1 cellular context compared by ENCODE assay signal in genomic region chr14:39307815-39308214, GRCh38.
TF ChIP-seq lines count a peak whose summit lies in the region.

No MANE protein-coding gene starts in this region.

TF ChIP-seq in HepG2, 621 proteins besides CTCF, POLR2A, EP300 and RAD21:
- TF ChIP-seq TRIM22 (IDR thresholded peaks at IDR 0.05) (no peak), ZNF883 (CRISPR knock-in tag; IDR thresholded peaks at IDR 0.05; ENCODE audit: not compliant biosample characterization) (no peak), ZNF180 (CRISPR knock-in tag; IDR thresholded peaks at IDR 0.05; ENCODE audit: borderline replicate concordance, low read depth) (no peak), CHD4 (IDR thresholded peaks at IDR 0.05; ENCODE audit: borderline replicate concordance, low read length) (no peak), ZNF782 (CRISPR knock-in tag; IDR thresholded peaks at IDR 0.05; ENCODE audit: borderline replicate concordance) (no peak), ZNF713 (CRISPR knock-in tag; IDR thresholded peaks at IDR 0.05) (no peak), KLF12 (CRISPR knock-in tag; IDR thresholded peaks at IDR 0.05; ENCODE audit: borderline replicate concordance) (0 out of 2 replicates have a peak, but pooled peaks have one; percentile 35), NPAS2 (CRISPR knock-in tag; IDR thresholded peaks at IDR 0.05; ENCODE audit: borderline replicate concordance) (no peak), HNRNPK (IDR thresholded peaks at IDR 0.05; ENCODE audit: low read depth, low read length, poor library complexity, severe bottlenecking) (peak; percentile 97)
TF ChIP-seq in HepG2: peak in this region for 2.
